In genomic region chr5:14268236-14268701, GRCh38 we compare ENCODE assay signal across 10 cellular contexts.
DNase-seq lines count a peak whose midpoint lies in the region; ATAC-seq and TF ChIP-seq lines count a peak whose summit lies in the region.
"Had no signal": no experiment of that assay in that cellular context is flagged by ENCODE, and none has a peak within 500 bp of the region (broad histone marks: within the 10 kb centered on the region; RNA-seq: fewer than 3 reads in every experiment).

No MANE protein-coding gene starts in this region.

- DNase-seq in HCEC 1CT (peak; percentile 85), T1000 (lab: John Stamatoyannopoulos, UW) (peak; percentile 30), glomerular visceral epithelial cell (ENCODE audit: extremely low spot score) (peak; percentile 83), stomach (no peak)
- no peak for DNase-seq in activated CD8-positive, alpha-beta T cell treated with anti-CD3 and anti-CD28 coated beads for 36 hours
- DNase-seq: activated CD4-positive, alpha-beta memory T cell treated with anti-CD3 and anti-CD28 coated beads, Interleukin-2, amount 10 ng/mL, durations not matched to agents 7 days and 5 days; NCI-H1092 had no signal

- CTCF ChIA-PET in activated CD8-positive, alpha-beta T cell treated with anti-CD3 and anti-CD28 coated beads for 36 hours (lab: Charles Lee) = no interaction called here

- H3K27me3 Mint-ChIP-seq in activated CD8-positive, alpha-beta T cell treated with anti-CD3 and anti-CD28 coated beads for 36 hours = peaks cover 8% of the 10 kb centered on the region

- 61 to 83% (median 80%) methylated on average over 5 of the region's 5 CpGs for WGBS in stomach, 5 donors

- H3K36me3 Mint-ChIP-seq in activated CD8-positive, alpha-beta T cell treated with anti-CD3 and anti-CD28 coated beads for 36 hours (ENCODE audit: low read depth) = no peaks in the 10 kb centered on the region

- peaks cover 10% of the 10 kb centered on the region for H3K4me1 Mint-ChIP-seq in activated CD8-positive, alpha-beta T cell treated with anti-CD3 and anti-CD28 coated beads for 36 hours (ENCODE audit: low read depth)

- no peaks in the 10 kb centered on the region for H3K9me3 Mint-ChIP-seq in activated CD8-positive, alpha-beta T cell treated with anti-CD3 and anti-CD28 coated beads for 36 hours
- H3K9me3 Mint-ChIP-seq: activated CD4-positive, alpha-beta memory T cell treated with anti-CD3 and anti-CD28 coated beads, Interleukin-2, amount 10 ng/mL, durations not matched to agents 7 days and 5 days had no signal

- H3K27me3 ChIP-seq in stomach = no peaks in the 10 kb centered on the region

- H3K4me1 ChIP-seq in stomach = peaks cover 29 to 77% (median 55%) of the 10 kb centered on the region in 4 donors

- POLR2A ChIA-PET in activated CD8-positive, alpha-beta T cell treated with anti-CD3 and anti-CD28 coated beads for 36 hours (lab: Charles Lee) = no interaction called here

- no peaks in the 10 kb centered on the region for H3K9me3 ChIP-seq in stomach

- intact Hi-C loops in stomach (cut with DNase I; ENCODE audit: low total_unique reads) = loop anchor here (10.0 kb wide), 1 partner anchor 113 kb away; no protein-coding TSS in a partner anchor
- intact Hi-C loops in activated CD8-positive, alpha-beta T cell treated with anti-CD3 and anti-CD28 coated beads for 36 hours (cut with micrococcal nuclease) = no loop called here

- no peak for TF ChIP-seq EP300 in stomach (IDR thresholded peaks at IDR 0.05)

- no peak for TF ChIP-seq POLR2A in stomach (IDR thresholded peaks at IDR 0.05)

- peak overlapping the region in 4 of 5 donors; percentile 52 to 71 (median 70) for H3K27ac ChIP-seq in stomach

- peaks cover 0 to 8% (median 0%) of the 10 kb centered on the region in 4 donors for H3K36me3 ChIP-seq in stomach

- TF ChIP-seq CTCF in stomach (IDR thresholded peaks at IDR 0.05) = no peak
- TF ChIP-seq CTCF in activated CD8-positive, alpha-beta T cell treated with anti-CD3 and anti-CD28 coated beads for 36 hours (IDR thresholded peaks at IDR 0.05) = no peak

- ATAC-seq in HG03520 (IDR thresholded peaks at IDR 0.05; ENCODE audit: unreplicated experiment) (no peak), HG03457 (IDR thresholded peaks at IDR 0.05; ENCODE audit: unreplicated experiment) (no peak), HG02678 (IDR thresholded peaks at IDR 0.05; ENCODE audit: unreplicated experiment) (no peak)
- ATAC-seq in activated CD8-positive, alpha-beta T cell treated with anti-CD3 and anti-CD28 coated beads for 36 hours = no peak

- no peak overlapping the region for H3K27ac Mint-ChIP-seq in activated CD8-positive, alpha-beta T cell treated with anti-CD3 and anti-CD28 coated beads for 36 hours
- H3K27ac Mint-ChIP-seq: activated CD4-positive, alpha-beta memory T cell treated with anti-CD3 and anti-CD28 coated beads, Interleukin-2, amount 10 ng/mL, durations not matched to agents 7 days and 5 days had no signal

- no peak overlapping the region for H3K4me3 ChIP-seq in stomach

- no peak overlapping the region for H3K4me3 Mint-ChIP-seq in activated CD8-positive, alpha-beta T cell treated with anti-CD3 and anti-CD28 coated beads for 36 hours
- H3K4me3 Mint-ChIP-seq: activated CD4-positive, alpha-beta memory T cell treated with anti-CD3 and anti-CD28 coated beads, Interleukin-2, amount 10 ng/mL, durations not matched to agents 7 days and 5 days had no signal

Comparison
In these comparisons a context has a peak if more than half of its experiments do, and no peak if none do; other contexts are left out.
1. DNase-seq: peak in HCEC 1CT (single experiment), T1000 (single experiment) and glomerular visceral epithelial cell (single experiment); none in stomach (single experiment) and activated CD8-positive, alpha-beta T cell treated with anti-CD3 and anti-CD28 coated beads for 36 hours (single experiment).